In genomic region chr1:198517623-198518022, GRCh38 we compare ENCODE assay signal across 25 cellular contexts.
"Had no signal": no experiment of that assay in that cellular context is flagged by ENCODE, and none has a peak within 500 bp of the region (broad histone marks: within the 10 kb centered on the region; RNA-seq: fewer than 3 reads in every experiment).

No MANE protein-coding gene starts in this region.

- H3K36me3 Mint-ChIP-seq: stimulated activated memory B cell treated with anti-CD40 and anti-IgM and Interleukin-4, amounts not matched to agents 10 μg/mL and 1 μg/mL and 100 μg/mL, for 72 hours had no signal

- H3K27me3 Mint-ChIP-seq: progenitor cell of endocrine pancreas; stimulated activated memory B cell treated with anti-CD40 and anti-IgM and Interleukin-4, amounts not matched to agents 10 μg/mL and 1 μg/mL and 100 μg/mL, for 72 hours had no signal

- H3K9me3 Mint-ChIP-seq: activated T-helper 1 cell treated with anti-CD3 and anti-CD28 coated beads, Interleukin-12 subunit alpha, Interleukin-12 subunit beta, Interleukin-2, Interleukin-4 antibody, amounts not matched to agents 30 ng/mL and 10 ng/mL and 1 ng/mL, durations not matched to agents 14 hours and 24 hours and 36 hours; nephron progenitor cell; stimulated activated memory B cell treated with anti-CD40 and anti-IgM and Interleukin-4, amounts not matched to agents 10 μg/mL and 1 μg/mL and 100 μg/mL, for 72 hours had no signal

- H3K27ac Mint-ChIP-seq: activated T-helper 1 cell treated with anti-CD3 and anti-CD28 coated beads, Interleukin-12 subunit alpha, Interleukin-12 subunit beta, Interleukin-2, Interleukin-4 antibody, amounts not matched to agents 30 ng/mL and 10 ng/mL and 1 ng/mL, durations not matched to agents 14 hours and 24 hours and 36 hours; nephron progenitor cell; progenitor cell of endocrine pancreas; stimulated activated memory B cell treated with anti-CD40 and anti-IgM and Interleukin-4, amounts not matched to agents 10 μg/mL and 1 μg/mL and 100 μg/mL, for 72 hours had no signal

- H3K4me3 Mint-ChIP-seq: activated T-helper 1 cell treated with anti-CD3 and anti-CD28 coated beads, Interleukin-12 subunit alpha, Interleukin-12 subunit beta, Interleukin-2, Interleukin-4 antibody, amounts not matched to agents 30 ng/mL and 10 ng/mL and 1 ng/mL, durations not matched to agents 14 hours and 24 hours and 36 hours; nephron progenitor cell; stimulated activated memory B cell treated with anti-CD40 and anti-IgM and Interleukin-4, amounts not matched to agents 10 μg/mL and 1 μg/mL and 100 μg/mL, for 72 hours had no signal

- DNase-seq: activated CD4-positive, alpha-beta T cell treated with anti-CD3 and anti-CD28 coated beads for 4 hours; activated CD4-positive, alpha-beta T cell treated with anti-CD3 and anti-CD28 coated beads, Interleukin-2, amount 50 U/mL, for 4 hours; activated gamma-delta T cell; activated naive CD4-positive, alpha-beta T cell treated with anti-CD3 and anti-CD28 coated beads, Interleukin-2, amount 50 U/mL, for 16 hours; colonic mucosa; effector CD8-positive, alpha-beta T cell; gastrocnemius medialis; glutamatergic neuron; left cardiac atrium; left ventricle myocardium superior; mucosa of descending colon; nephron progenitor cell; ovary; stimulated activated CD4-positive, alpha-beta T cell treated with anti-CD3 and anti-CD28 coated beads, Interleukin-4, amount 100 ng/mL, for 24 hours had no signal

- ATAC-seq: gastrocnemius medialis; left cardiac atrium; left ventricle myocardium superior; mucosa of descending colon; sciatic nerve; stimulated activated memory B cell treated with anti-CD40 and anti-IgM and Interleukin-4, amounts not matched to agents 10 μg/mL and 1 μg/mL and 100 μg/mL, for 72 hours had no signal

- H3K9me3 ChIP-seq: colonic mucosa, gastrocnemius medialis, mucosa of descending colon, neutrophil, ovary, suprapubic skin, tibial nerve had no signal

- H3K27ac ChIP-seq: colonic mucosa, gastrocnemius medialis, neutrophil, ovary, skin epidermis, suprapubic skin, tibial nerve, VCaP had no signal

- H3K4me1 Mint-ChIP-seq: nephron progenitor cell had no signal

- H3K36me3 ChIP-seq: colonic mucosa, gastrocnemius medialis, neutrophil, ovary, suprapubic skin, tibial nerve had no signal

- FAIRE-seq: bronchial epithelial cell, keratinocyte had no signal
